ENCODE assay signal across 18 cellular contexts in genomic region chr20:50099565-50099991, GRCh38. TPM values are rescaled to one million over a fixed set of nuclear protein-coding genes. Genes with fewer than 3 reads are reported as not detected.
A peak's percentile ranks its signal among the peaks of the same experiment; 100 is the strongest.
DNase-seq lines count a peak whose midpoint lies in the region; ATAC-seq and TF ChIP-seq lines count a peak whose summit lies in the region.
"Had no signal": no experiment of that assay in that cellular context is flagged by ENCODE, and none has a peak within 500 bp of the region (broad histone marks: within the 10 kb centered on the region; RNA-seq: fewer than 3 reads in every experiment).

No MANE protein-coding gene starts in this region.

- H3K4me1 ChIP-seq in GM23338 (ENCODE audit: insufficient read depth) = peaks cover 35% of the 10 kb centered on the region
- peaks cover 0 to 10% of the 10 kb centered on the region in 2 donors for H3K4me1 ChIP-seq in esophagus (ENCODE audit: control insufficient read depth in 2 of 2, insufficient read depth in 2 of 2, low read length in 1 of 2)

- H3K36me3 ChIP-seq in GM23338 (ENCODE audit: insufficient read depth) (peaks cover 11% of the 10 kb centered on the region; the same call in 1 of the 2 replicates), esophagus (ENCODE audit: control insufficient read depth in 2 of 2, insufficient read depth in 2 of 2, low read length in 1 of 2) (peaks cover 0 to 13% of the 10 kb centered on the region in 2 donors)

- intact Hi-C loops in CD4-positive, alpha-beta T cell (cut with DNase I, micrococcal nuclease) = no loop called here
- intact Hi-C loops in activated CD4-positive, alpha-beta T cell treated with anti-CD3 and anti-CD28 coated beads for 36 hours (cut with DNase I, micrococcal nuclease) = no loop called here

- H3K27ac ChIP-seq in CD4-positive, alpha-beta T cell (ENCODE audit: low read depth, low read length) = no peak overlapping the region
- H3K27ac ChIP-seq in GM23338 (ENCODE audit: low read depth) (no peak overlapping the region), esophagus (ENCODE audit: low read depth in 2 of 2, low read length in 1 of 2) (peak overlapping the region; percentile 84)
- H3K27ac ChIP-seq: foreskin keratinocyte, pancreas, SK-N-MC, suprapubic skin had no signal

- CTCF ChIA-PET in CD4-positive, alpha-beta T cell (lab: Charles Lee) = interaction anchor here (0.7 to 1.2 kb wide), 3 partner anchors 10 to 28 kb away, joined by 3 to 5 read pairs (median 3); no protein-coding TSS in a partner anchor
- CTCF ChIA-PET in activated CD4-positive, alpha-beta T cell treated with anti-CD3 and anti-CD28 coated beads for 36 hours (lab: Charles Lee) = interaction anchor here (0.6 to 5.0 kb wide), 5 partner anchors 9 to 96 kb away, joined by 3 to 40 read pairs (median 7); no protein-coding TSS in a partner anchor

- H3K27ac Mint-ChIP-seq in CD4-positive, alpha-beta T cell = peak overlapping the region; percentile 57
- peak overlapping the region; percentile 48; the same call in 1 of the 2 replicates for H3K27ac Mint-ChIP-seq in GM23338
- peak overlapping the region; percentile 63 for H3K27ac Mint-ChIP-seq in nephron progenitor cell
- no peak overlapping the region for H3K27ac Mint-ChIP-seq in activated CD4-positive, alpha-beta T cell treated with anti-CD3 and anti-CD28 coated beads for 36 hours

- ATAC-seq in CD4-positive, alpha-beta T cell (ENCODE audit: poor library complexity) = no peak
- ATAC-seq in GM23338 (peak; percentile 63), GM18858 (IDR thresholded peaks at IDR 0.05; ENCODE audit: unreplicated experiment) (no peak)
- ATAC-seq in activated CD4-positive, alpha-beta T cell treated with anti-CD3 and anti-CD28 coated beads for 36 hours = no peak
- ATAC-seq: foreskin keratinocyte, mucosa of descending colon, pancreas had no signal

- H3K9me2 ChIP-seq in GM23338 (ENCODE audit: insufficient read depth) = no peaks in the 10 kb centered on the region

- POLR2A ChIA-PET in CD4-positive, alpha-beta T cell (lab: Charles Lee) = interaction anchor here (0.7 to 2.2 kb wide), 3 partner anchors 14 to 60 kb away, joined by 3 to 6 read pairs (median 5); no protein-coding TSS in a partner anchor
- POLR2A ChIA-PET in activated CD4-positive, alpha-beta T cell treated with anti-CD3 and anti-CD28 coated beads for 36 hours (lab: Charles Lee) = interaction anchor here (0.7 kb wide), 1 partner anchor 21 kb away, joined by 6 read pairs; no protein-coding TSS in a partner anchor

- WGBS in esophagus, 2 donors = 84 to 86% methylated on average over 5 of the region's 5 CpGs

- H3K27me3 ChIP-seq in CD4-positive, alpha-beta T cell (ENCODE audit: control insufficient read depth, insufficient read depth, low read length) = no peaks in the 10 kb centered on the region
- H3K27me3 ChIP-seq in GM23338 (ENCODE audit: insufficient read depth) (no peaks in the 10 kb centered on the region), esophagus (ENCODE audit: control insufficient read depth in 1 of 2, insufficient read depth in 2 of 2, low read length in 2 of 2) (no peaks in the 10 kb centered on the region)
- H3K27me3 ChIP-seq: foreskin keratinocyte, pancreas, suprapubic skin had no signal

- H3K4me2 ChIP-seq in GM23338 = peak overlapping the region; percentile 59

- H3K4me3 ChIP-seq in GM23338 (no peak overlapping the region; the same call in 1 of the 2 replicates), esophagus (ENCODE audit: low read depth in 1 of 2, low read length in 2 of 2) (no peak overlapping the region)
- H3K4me3 ChIP-seq: mucosa of descending colon, pancreas, SK-N-MC, skin epidermis, suprapubic skin had no signal

- H4K20me1 ChIP-seq in GM23338 (replicated peaks; ENCODE audit: insufficient read depth) = peaks cover 64% of the 10 kb centered on the region

- peaks cover 54% of the 10 kb centered on the region for H3K36me3 Mint-ChIP-seq in CD4-positive, alpha-beta T cell (ENCODE audit: low read depth)
- H3K36me3 Mint-ChIP-seq in GM23338 (ENCODE audit: low read depth) (peaks cover 25% of the 10 kb centered on the region), nephron progenitor cell (ENCODE audit: low read depth) (peaks cover 28% of the 10 kb centered on the region)
- H3K36me3 Mint-ChIP-seq in activated CD4-positive, alpha-beta T cell treated with anti-CD3 and anti-CD28 coated beads for 36 hours (ENCODE audit: low read depth) = peaks cover 46% of the 10 kb centered on the region

- no peaks in the 10 kb centered on the region for H3K9me3 ChIP-seq in CD4-positive, alpha-beta T cell (ENCODE audit: control insufficient read depth, low read length)
- H3K9me3 ChIP-seq in esophagus (ENCODE audit: control insufficient read depth in 2 of 2, insufficient read depth in 1 of 2, low read depth in 1 of 2, low read length in 1 of 2) = no peaks in the 10 kb centered on the region
- H3K9me3 ChIP-seq: mucosa of descending colon, pancreas, suprapubic skin had no signal

- no peak for TF ChIP-seq CTCF in CD4-positive, alpha-beta T cell (IDR thresholded peaks at IDR 0.05)
- no peak for TF ChIP-seq CTCF in GM23338 (conservative IDR thresholded peaks at IDR 0.05; ENCODE audit: low read depth in 2 of 2)
- no peak for TF ChIP-seq CTCF in nephron progenitor cell (IDR thresholded peaks at IDR 0.05)

- H3K9me3 Mint-ChIP-seq in CD4-positive, alpha-beta T cell = no peaks in the 10 kb centered on the region
- H3K9me3 Mint-ChIP-seq in GM23338 (no peaks in the 10 kb centered on the region; the same call in 2 of the 3 replicates), nephron progenitor cell (no peaks in the 10 kb centered on the region)
- H3K9me3 Mint-ChIP-seq in activated CD4-positive, alpha-beta T cell treated with anti-CD3 and anti-CD28 coated beads for 36 hours (ENCODE audit: low read depth) = no peaks in the 10 kb centered on the region

- H3K27me3 Mint-ChIP-seq in CD4-positive, alpha-beta T cell = no peaks in the 10 kb centered on the region
- H3K27me3 Mint-ChIP-seq in GM23338 (ENCODE audit: insufficient read depth, low read depth, poor library complexity) (peaks cover 2% of the 10 kb centered on the region), nephron progenitor cell (ENCODE audit: low read depth, poor library complexity) (no peaks in the 10 kb centered on the region)
- no peaks in the 10 kb centered on the region for H3K27me3 Mint-ChIP-seq in activated CD4-positive, alpha-beta T cell treated with anti-CD3 and anti-CD28 coated beads for 36 hours

- no peak overlapping the region for H3K4me3 Mint-ChIP-seq in CD4-positive, alpha-beta T cell
- peak overlapping the region; percentile 37; the same call in 2 of the 3 replicates for H3K4me3 Mint-ChIP-seq in GM23338
- no peak overlapping the region for H3K4me3 Mint-ChIP-seq in nephron progenitor cell
- H3K4me3 Mint-ChIP-seq in activated CD4-positive, alpha-beta T cell treated with anti-CD3 and anti-CD28 coated beads for 36 hours = no peak overlapping the region

- peaks cover 10% of the 10 kb centered on the region; the same call in 1 of the 2 replicates for H3F3A ChIP-seq in GM23338 (replicated peaks; ENCODE audit: low read depth)

- no peak for DNase-seq in CD4-positive, alpha-beta T cell
- DNase-seq in GM23338 (ENCODE audit: low spot score) (peak; percentile 48), nephron progenitor cell (no peak), epidermal melanocyte (ENCODE audit: insufficient read length, low spot score) (no peak), retina (no peak)
- no peak for DNase-seq in activated CD4-positive, alpha-beta T cell treated with anti-CD3 and anti-CD28 coated beads for 36 hours
- DNase-seq: activated CD4-positive, alpha-beta T cell treated with anti-CD3 and anti-CD28 coated beads for 1 hour; anterior cingulate cortex; foreskin keratinocyte; mucosa of descending colon; NCI-H1417 treated with DMSO at 0.1 percent for 48 hours; NCI-H2171; pancreas had no signal

- H3K79me2 ChIP-seq in GM23338 (replicated peaks; ENCODE audit: insufficient read depth) = peaks cover 95% of the 10 kb centered on the region

- H2AFZ ChIP-seq in GM23338 = no peak overlapping the region

- H3K4me1 Mint-ChIP-seq in CD4-positive, alpha-beta T cell (ENCODE audit: low read depth) = peaks cover 54% of the 10 kb centered on the region
- H3K4me1 Mint-ChIP-seq in GM23338 = peaks cover 38% of the 10 kb centered on the region
- H3K4me1 Mint-ChIP-seq in nephron progenitor cell = peaks cover 32% of the 10 kb centered on the region
- H3K4me1 Mint-ChIP-seq in activated CD4-positive, alpha-beta T cell treated with anti-CD3 and anti-CD28 coated beads for 36 hours = peaks cover 50% of the 10 kb centered on the region

RNA-seq across cellular contexts. Expression of gene UBE2V1, which starts 13.4 kb away (rescaled TPM):
- 100 to 1,000 TPM; 115 to 140 TPM for total RNA-seq in CD4-positive, alpha-beta T cell
- total RNA-seq in GM23338 (2014; rRNA removed; shearing (Covaris generic)) = 85.7 and 105 TPM in 2 replicates
- polyA plus RNA-seq in GM23338 (2016; fragmentation: Nextera tagmentation; extraction: Ambion mirVana) = 293 and 302 TPM in 2 replicates
- 10 to 100 TPM; 57.4 to 73.1 TPM for polyA plus RNA-seq in esophagus
- total RNA-seq in activated CD4-positive, alpha-beta T cell treated with anti-CD3 and anti-CD28 coated beads for 36 hours = 100 to 1,000 TPM; 177 to 265 TPM

RNA-seq across cellular contexts. Expression of gene PEDS1, which starts 53.9 kb away (rescaled TPM):
- total RNA-seq in CD4-positive, alpha-beta T cell = 10 to 100 TPM; 21.3 to 21.9 TPM
- 33.0 and 43.6 TPM in 2 replicates for total RNA-seq in GM23338 (2014; rRNA removed; shearing (Covaris generic))
- polyA plus RNA-seq in GM23338 (2016; fragmentation: Nextera tagmentation; extraction: Ambion mirVana) = 31.6 and 34.5 TPM in 2 replicates
- 10 to 100 TPM; 31.5 to 56.2 TPM for polyA plus RNA-seq in esophagus
- total RNA-seq in activated CD4-positive, alpha-beta T cell treated with anti-CD3 and anti-CD28 coated beads for 36 hours = 10 to 100 TPM; 13.2 to 16.8 TPM

Comparison
In these comparisons a context has a peak if more than half of its experiments do, and no peak if none do; other contexts are left out.
1. H3K27ac ChIP-seq: peak in esophagus (2 of 2); none in CD4-positive, alpha-beta T cell (single experiment) and GM23338 (single experiment).